ENCODE assay signal across 8 cellular contexts in the genomic region with DNA sequence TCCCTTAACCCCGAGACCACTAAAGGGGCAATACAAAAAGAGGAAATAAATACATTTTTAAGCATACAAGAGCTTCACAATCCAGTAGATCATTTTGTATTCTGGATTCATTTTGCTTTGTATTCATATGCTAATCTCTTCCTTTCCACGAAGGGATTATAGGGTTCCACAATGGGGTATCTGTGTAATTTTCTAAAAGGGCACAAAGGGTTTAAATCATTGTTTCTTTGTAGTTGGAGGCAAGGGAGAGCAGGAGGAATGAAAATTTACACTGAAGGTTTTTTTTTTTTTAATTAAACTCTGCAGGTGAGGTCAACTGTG. TPM values are rescaled to one million over a fixed set of nuclear protein-coding genes. Genes with fewer than 3 reads are reported as not detected.
DNase-seq lines count a peak whose midpoint lies in the region; ATAC-seq, FAIRE-seq and TF ChIP-seq lines count a peak whose summit lies in the region.

No MANE protein-coding gene starts in this region.

- peak overlapping the region; percentile 67 to 98 (median 95) for H3K4me3 ChIP-seq in Peyer's patch
- peak overlapping the region; percentile 94 to 95 for H3K4me3 ChIP-seq in esophagus (ENCODE audit: low read depth in 1 of 2, low read length in 2 of 2)
- H3K4me3 ChIP-seq in prostate gland = peak overlapping the region; percentile 72 to 92

- H3K36me3 ChIP-seq in ES-I3 (ENCODE audit: insufficient read depth, low read length) (peaks cover 6% of the 10 kb centered on the region), Peyer's patch (no peaks in the 10 kb centered on the region), esophagus (ENCODE audit: control insufficient read depth in 2 of 2, insufficient read depth in 2 of 2, low read length in 1 of 2) (no peaks in the 10 kb centered on the region), prostate gland (no peaks in the 10 kb centered on the region)

- no peak for DNase-seq in Peyer's patch
- DNase-seq in prostate gland (ENCODE audit: low spot score) = no peak
- no peak for DNase-seq in GM12891 (ENCODE audit: insufficient read length, low spot score)

- H3K4me1 ChIP-seq in ES-I3 (ENCODE audit: insufficient read depth, low read length) = peaks cover 12% of the 10 kb centered on the region
- peaks cover 0 to 21% (median 7%) of the 10 kb centered on the region in 4 donors for H3K4me1 ChIP-seq in Peyer's patch
- H3K4me1 ChIP-seq in esophagus (ENCODE audit: control insufficient read depth in 2 of 2, insufficient read depth in 2 of 2, low read length in 1 of 2) = peaks cover 0 to 2% of the 10 kb centered on the region in 2 donors
- H3K4me1 ChIP-seq in prostate gland (replicated peaks) = peaks cover 6% of the 10 kb centered on the region

- FAIRE-seq in GM12891 (lab: Jason Lieb, UNC) = no peak

- no peak for TF ChIP-seq CTCF in Peyer's patch (IDR thresholded peaks at IDR 0.05)
- TF ChIP-seq CTCF in prostate gland (IDR thresholded peaks at IDR 0.05) = no peak

- H3K9me3 ChIP-seq in ES-I3 (ENCODE audit: control insufficient read depth, insufficient read depth, low read length) = no peaks in the 10 kb centered on the region
- no peaks in the 10 kb centered on the region for H3K9me3 ChIP-seq in Peyer's patch
- no peaks in the 10 kb centered on the region for H3K9me3 ChIP-seq in esophagus (ENCODE audit: control insufficient read depth in 2 of 2, insufficient read depth in 1 of 2, low read depth in 1 of 2, low read length in 1 of 2)
- H3K9me3 ChIP-seq in prostate gland = no peaks in the 10 kb centered on the region

- ATAC-seq in HG03095 (IDR thresholded peaks at IDR 0.05; ENCODE audit: unreplicated experiment) = no peak
- no peak for ATAC-seq in HG03571 (IDR thresholded peaks at IDR 0.05; ENCODE audit: unreplicated experiment)
- no peak for ATAC-seq in HG02840 (IDR thresholded peaks at IDR 0.05; ENCODE audit: low FRiP score, unreplicated experiment)

- intact Hi-C loops in prostate gland (cut with DNase I) = loop anchor here (5.0 kb wide), 1 partner anchor 42 kb away; no protein-coding TSS in a partner anchor

- H3K27ac ChIP-seq in Peyer's patch (peak overlapping the region; percentile 94 to 100 (median 99)), esophagus (ENCODE audit: low read depth in 2 of 2, low read length in 1 of 2) (peak overlapping the region; percentile 99 to 100), prostate gland (peak overlapping the region; percentile 92 to 99)

- 0 to 1% methylated on average over 2 of the region's 2 CpGs for WGBS in esophagus, 2 donors
- WGBS in prostate gland = 3% methylated on average over 2 of the region's 2 CpGs

- TF ChIP-seq POLR2A in Peyer's patch (IDR thresholded peaks at IDR 0.05) = no peak
- TF ChIP-seq POLR2A in prostate gland (IDR thresholded peaks at IDR 0.05) = no peak
- TF ChIP-seq POLR2A in GM12891 (IDR thresholded peaks at IDR 0.05; ENCODE audit: low read depth, low read length) = no peak

- H3K9ac ChIP-seq in ES-I3 (ENCODE audit: low read depth, low read length) = peak overlapping the region; percentile 73

- H3K27me3 ChIP-seq in Peyer's patch (no peaks in the 10 kb centered on the region), esophagus (ENCODE audit: control insufficient read depth in 1 of 2, insufficient read depth in 2 of 2, low read length in 2 of 2) (no peaks in the 10 kb centered on the region), prostate gland (replicated peaks; ENCODE audit: insufficient read depth) (no peaks in the 10 kb centered on the region)

TF ChIP-seq in GM12891, 5 proteins besides CTCF, POLR2A, EP300 and RAD21:
- no peak for TF ChIP-seq SPI1 (IDR thresholded peaks at IDR 0.05; ENCODE audit: low read depth, low read length)

RNA-seq across cellular contexts. Expression of a gene that starts 0.6 kb away (rescaled TPM):
- total RNA-seq in Peyer's patch (10 to 100 TPM; 22.5 to 41.3 (median 32.5) TPM), prostate gland (10 to 100 TPM; 21.1 to 30.6 TPM)
- 1 to 10 TPM; 7.0 to 7.5 TPM for polyA plus RNA-seq in esophagus
- polyA plus RNA-seq in GM12891 (2012; ENCODE audit: low read depth, missing spikeins) = 12.3 TPM

RNA-seq across cellular contexts. Expression of a gene that starts 47.9 kb away (rescaled TPM):
- total RNA-seq in Peyer's patch (not detected), prostate gland (not detected)
- polyA plus RNA-seq in esophagus = not detected
- polyA plus RNA-seq in GM12891 (2012; ENCODE audit: low read depth, missing spikeins) = not detected
